1 cellular context compared by ENCODE assay signal in the genomic region with DNA sequence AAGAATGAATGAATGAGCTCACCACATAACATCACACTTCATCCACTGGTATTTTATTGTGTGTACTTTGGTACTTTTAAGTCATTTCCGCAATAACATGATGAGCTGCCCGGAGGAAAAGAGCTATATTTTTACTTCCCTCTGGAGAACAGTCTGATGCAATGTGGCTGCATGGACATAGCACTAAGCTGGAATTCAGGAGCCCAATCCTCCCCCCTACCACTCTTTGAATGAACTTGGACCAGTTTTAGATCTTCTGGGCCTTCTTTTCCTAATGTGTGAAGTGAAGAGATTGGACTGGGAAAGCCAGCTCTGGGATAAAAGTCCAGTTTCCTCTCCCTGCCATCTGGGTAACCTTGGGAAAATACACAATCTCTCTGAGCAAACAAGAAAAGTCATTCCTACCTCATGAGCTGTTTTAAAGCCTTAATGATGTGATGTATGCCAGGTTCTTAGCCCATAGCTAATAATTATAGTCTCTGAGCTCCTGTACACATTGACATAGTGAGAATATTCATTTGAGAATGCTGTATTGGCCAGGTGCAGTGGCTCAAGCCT.
TF ChIP-seq lines count a peak whose summit lies in the region.

No MANE protein-coding gene starts in this region.

TF ChIP-seq in HepG2, 621 proteins besides CTCF, POLR2A, EP300 and RAD21 (continued from another document and continues in another):
- TF ChIP-seq, protein P1, sequence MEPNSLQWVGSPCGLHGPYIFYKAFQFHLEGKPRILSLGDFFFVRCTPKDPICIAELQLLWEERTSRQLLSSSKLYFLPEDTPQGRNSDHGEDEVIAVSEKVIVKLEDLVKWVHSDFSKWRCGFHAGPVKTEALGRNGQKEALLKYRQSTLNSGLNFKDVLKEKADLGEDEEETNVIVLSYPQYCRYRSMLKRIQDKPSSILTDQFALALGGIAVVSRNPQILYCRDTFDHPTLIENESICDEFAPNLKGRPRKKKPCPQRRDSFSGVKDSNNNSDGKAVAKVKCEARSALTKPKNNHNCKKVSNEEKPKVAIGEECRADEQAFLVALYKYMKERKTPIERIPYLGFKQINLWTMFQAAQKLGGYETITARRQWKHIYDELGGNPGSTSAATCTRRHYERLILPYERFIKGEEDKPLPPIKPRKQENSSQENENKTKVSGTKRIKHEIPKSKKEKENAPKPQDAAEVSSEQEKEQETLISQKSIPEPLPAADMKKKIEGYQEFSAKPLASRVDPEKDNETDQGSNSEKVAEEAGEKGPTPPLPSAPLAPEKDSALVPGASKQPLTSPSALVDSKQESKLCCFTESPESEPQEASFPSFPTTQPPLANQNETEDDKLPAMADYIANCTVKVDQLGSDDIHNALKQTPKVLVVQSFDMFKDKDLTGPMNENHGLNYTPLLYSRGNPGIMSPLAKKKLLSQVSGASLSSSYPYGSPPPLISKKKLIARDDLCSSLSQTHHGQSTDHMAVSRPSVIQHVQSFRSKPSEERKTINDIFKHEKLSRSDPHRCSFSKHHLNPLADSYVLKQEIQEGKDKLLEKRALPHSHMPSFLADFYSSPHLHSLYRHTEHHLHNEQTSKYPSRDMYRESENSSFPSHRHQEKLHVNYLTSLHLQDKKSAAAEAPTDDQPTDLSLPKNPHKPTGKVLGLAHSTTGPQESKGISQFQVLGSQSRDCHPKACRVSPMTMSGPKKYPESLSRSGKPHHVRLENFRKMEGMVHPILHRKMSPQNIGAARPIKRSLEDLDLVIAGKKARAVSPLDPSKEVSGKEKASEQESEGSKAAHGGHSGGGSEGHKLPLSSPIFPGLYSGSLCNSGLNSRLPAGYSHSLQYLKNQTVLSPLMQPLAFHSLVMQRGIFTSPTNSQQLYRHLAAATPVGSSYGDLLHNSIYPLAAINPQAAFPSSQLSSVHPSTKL (CRISPR knock-in tag; IDR thresholded peaks at IDR 0.05): peak; percentile 79
- no peak for TF ChIP-seq ZNF468 (CRISPR knock-in tag; IDR thresholded peaks at IDR 0.05)
- TF ChIP-seq CC2D1A (CRISPR knock-in tag; IDR thresholded peaks at IDR 0.05): no peak
- no peak for TF ChIP-seq HMGXB4 (CRISPR knock-in tag; IDR thresholded peaks at IDR 0.05; ENCODE audit: borderline replicate concordance in 1 of 2, low read depth in 1 of 2)
- no peak for TF ChIP-seq SP1 (IDR thresholded peaks at IDR 0.05)
- TF ChIP-seq SP1 (CRISPR knock-in tag; IDR thresholded peaks at IDR 0.05): no peak
- TF ChIP-seq MBD4 (IDR thresholded peaks at IDR 0.05; ENCODE audit: borderline replicate concordance, low read length): peak; percentile 35; the same call in 1 of the 2 replicates
- TF ChIP-seq, protein P2, sequence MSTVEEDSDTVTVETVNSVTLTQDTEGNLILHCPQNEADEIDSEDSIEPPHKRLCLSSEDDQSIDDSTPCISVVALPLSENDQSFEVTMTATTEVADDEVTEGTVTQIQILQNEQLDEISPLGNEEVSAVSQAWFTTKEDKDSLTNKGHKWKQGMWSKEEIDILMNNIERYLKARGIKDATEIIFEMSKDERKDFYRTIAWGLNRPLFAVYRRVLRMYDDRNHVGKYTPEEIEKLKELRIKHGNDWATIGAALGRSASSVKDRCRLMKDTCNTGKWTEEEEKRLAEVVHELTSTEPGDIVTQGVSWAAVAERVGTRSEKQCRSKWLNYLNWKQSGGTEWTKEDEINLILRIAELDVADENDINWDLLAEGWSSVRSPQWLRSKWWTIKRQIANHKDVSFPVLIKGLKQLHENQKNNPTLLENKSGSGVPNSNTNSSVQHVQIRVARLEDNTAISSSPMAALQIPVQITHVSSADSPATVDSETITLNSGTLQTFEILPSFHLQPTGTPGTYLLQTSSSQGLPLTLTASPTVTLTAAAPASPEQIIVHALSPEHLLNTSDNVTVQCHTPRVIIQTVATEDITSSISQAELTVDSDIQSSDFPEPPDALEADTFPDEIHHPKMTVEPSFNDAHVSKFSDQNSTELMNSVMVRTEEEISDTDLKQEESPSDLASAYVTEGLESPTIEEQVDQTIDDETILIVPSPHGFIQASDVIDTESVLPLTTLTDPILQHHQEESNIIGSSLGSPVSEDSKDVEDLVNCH (CRISPR knock-in tag; IDR thresholded peaks at IDR 0.05): no peak
- TF ChIP-seq TMF1 (CRISPR knock-in tag; IDR thresholded peaks at IDR 0.05; ENCODE audit: low read depth): no peak
- TF ChIP-seq IKZF5 (CRISPR knock-in tag; IDR thresholded peaks at IDR 0.05): peak; percentile 57; the same call in 1 of the 2 replicates
- TF ChIP-seq ZFP36L1 (CRISPR knock-in tag; IDR thresholded peaks at IDR 0.05): no peak
- no peak for TF ChIP-seq MXD4 (CRISPR knock-in tag; IDR thresholded peaks at IDR 0.05)
- TF ChIP-seq ZBTB37 (CRISPR knock-in tag; IDR thresholded peaks at IDR 0.05): no peak
- TF ChIP-seq HMG20A (CRISPR knock-in tag; IDR thresholded peaks at IDR 0.05; ENCODE audit: borderline replicate concordance): peak; percentile 79; the same call in 1 of the 2 replicates
- TF ChIP-seq NONO (IDR thresholded peaks at IDR 0.05): no peak
- TF ChIP-seq NONO (CRISPR knock-in tag; conservative IDR thresholded peaks at IDR 0.05): no peak
- TF ChIP-seq SNAI1 (CRISPR knock-in tag; IDR thresholded peaks at IDR 0.05; ENCODE audit: borderline replicate concordance): no peak
- peak; percentile 41 for TF ChIP-seq ZMYM4 (CRISPR knock-in tag; IDR thresholded peaks at IDR 0.05)
- TF ChIP-seq SAP130 (CRISPR knock-in tag; IDR thresholded peaks at IDR 0.05; ENCODE audit: low read depth): 0 out of 2 replicates have a peak, but pooled peaks have one; percentile 45
- no peak for TF ChIP-seq ELF4 (CRISPR knock-in tag; IDR thresholded peaks at IDR 0.05; ENCODE audit: borderline replicate concordance)
- no peak for TF ChIP-seq ZNF503 (CRISPR knock-in tag; IDR thresholded peaks at IDR 0.05)
- TF ChIP-seq ASH2L (IDR thresholded peaks at IDR 0.05; ENCODE audit: insufficient read length, low read depth, low read length): peak; percentile 25
- TF ChIP-seq HNF4G (IDR thresholded peaks at IDR 0.05; ENCODE audit: borderline replicate concordance, low read depth, low read length): 0 out of 2 replicates have a peak, but pooled peaks have one; percentile 16
- TF ChIP-seq HNF4G (CRISPR knock-in tag; IDR thresholded peaks at IDR 0.05; ENCODE audit: borderline replicate concordance, low read depth): no peak
- TF ChIP-seq ZNF337 (CRISPR knock-in tag; IDR thresholded peaks at IDR 0.05; ENCODE audit: borderline replicate concordance, low read depth): no peak
- TF ChIP-seq ZNF749 (CRISPR knock-in tag; IDR thresholded peaks at IDR 0.05; ENCODE audit: borderline replicate concordance): no peak
- TF ChIP-seq ZNF556 (CRISPR knock-in tag; IDR thresholded peaks at IDR 0.05; ENCODE audit: borderline replicate concordance): peak; percentile 34; the same call in 1 of the 2 replicates
- TF ChIP-seq, protein P3, sequence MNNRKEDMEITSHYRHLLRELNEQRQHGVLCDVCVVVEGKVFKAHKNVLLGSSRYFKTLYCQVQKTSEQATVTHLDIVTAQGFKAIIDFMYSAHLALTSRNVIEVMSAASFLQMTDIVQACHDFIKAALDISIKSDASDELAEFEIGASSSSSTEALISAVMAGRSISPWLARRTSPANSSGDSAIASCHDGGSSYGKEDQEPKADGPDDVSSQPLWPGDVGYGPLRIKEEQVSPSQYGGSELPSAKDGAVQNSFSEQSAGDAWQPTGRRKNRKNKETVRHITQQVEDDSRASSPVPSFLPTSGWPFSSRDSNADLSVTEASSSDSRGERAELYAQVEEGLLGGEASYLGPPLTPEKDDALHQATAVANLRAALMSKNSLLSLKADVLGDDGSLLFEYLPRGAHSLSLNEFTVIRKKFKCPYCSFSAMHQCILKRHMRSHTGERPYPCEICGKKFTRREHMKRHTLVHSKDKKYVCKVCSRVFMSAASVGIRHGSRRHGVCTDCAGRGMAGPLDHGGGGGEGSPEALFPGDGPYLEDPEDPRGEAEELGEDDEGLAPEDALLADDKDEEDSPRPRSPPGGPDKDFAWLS (CRISPR knock-in tag; IDR thresholded peaks at IDR 0.05; ENCODE audit: borderline replicate concordance): no peak
- TF ChIP-seq, protein P4, sequence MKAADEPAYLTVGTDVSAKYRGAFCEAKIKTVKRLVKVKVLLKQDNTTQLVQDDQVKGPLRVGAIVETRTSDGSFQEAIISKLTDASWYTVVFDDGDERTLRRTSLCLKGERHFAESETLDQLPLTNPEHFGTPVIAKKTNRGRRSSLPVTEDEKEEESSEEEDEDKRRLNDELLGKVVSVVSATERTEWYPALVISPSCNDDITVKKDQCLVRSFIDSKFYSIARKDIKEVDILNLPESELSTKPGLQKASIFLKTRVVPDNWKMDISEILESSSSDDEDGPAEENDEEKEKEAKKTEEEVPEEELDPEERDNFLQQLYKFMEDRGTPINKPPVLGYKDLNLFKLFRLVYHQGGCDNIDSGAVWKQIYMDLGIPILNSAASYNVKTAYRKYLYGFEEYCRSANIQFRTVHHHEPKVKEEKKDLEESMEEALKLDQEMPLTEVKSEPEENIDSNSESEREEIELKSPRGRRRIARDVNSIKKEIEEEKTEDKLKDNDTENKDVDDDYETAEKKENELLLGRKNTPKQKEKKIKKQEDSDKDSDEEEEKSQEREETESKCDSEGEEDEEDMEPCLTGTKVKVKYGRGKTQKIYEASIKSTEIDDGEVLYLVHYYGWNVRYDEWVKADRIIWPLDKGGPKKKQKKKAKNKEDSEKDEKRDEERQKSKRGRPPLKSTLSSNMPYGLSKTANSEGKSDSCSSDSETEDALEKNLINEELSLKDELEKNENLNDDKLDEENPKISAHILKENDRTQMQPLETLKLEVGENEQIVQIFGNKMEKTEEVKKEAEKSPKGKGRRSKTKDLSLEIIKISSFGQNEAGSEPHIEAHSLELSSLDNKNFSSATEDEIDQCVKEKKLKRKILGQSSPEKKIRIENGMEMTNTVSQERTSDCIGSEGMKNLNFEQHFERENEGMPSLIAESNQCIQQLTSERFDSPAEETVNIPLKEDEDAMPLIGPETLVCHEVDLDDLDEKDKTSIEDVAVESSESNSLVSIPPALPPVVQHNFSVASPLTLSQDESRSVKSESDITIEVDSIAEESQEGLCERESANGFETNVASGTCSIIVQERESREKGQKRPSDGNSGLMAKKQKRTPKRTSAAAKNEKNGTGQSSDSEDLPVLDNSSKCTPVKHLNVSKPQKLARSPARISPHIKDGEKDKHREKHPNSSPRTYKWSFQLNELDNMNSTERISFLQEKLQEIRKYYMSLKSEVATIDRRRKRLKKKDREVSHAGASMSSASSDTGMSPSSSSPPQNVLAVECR (CRISPR knock-in tag; IDR thresholded peaks at IDR 0.05; ENCODE audit: borderline replicate concordance): peak; percentile 29; the same call in 1 of the 2 replicates
- TF ChIP-seq ISX (CRISPR knock-in tag; conservative IDR thresholded peaks at IDR 0.05): no peak
- TF ChIP-seq SAFB2 (CRISPR knock-in tag; IDR thresholded peaks at IDR 0.05; ENCODE audit: borderline replicate concordance, low read depth): no peak
- no peak for TF ChIP-seq KMT2B (CRISPR knock-in tag; IDR thresholded peaks at IDR 0.05)
- TF ChIP-seq HMG20B (CRISPR knock-in tag; conservative IDR thresholded peaks at IDR 0.05): peak; percentile 91
